Comparison of ENCODE assay signal across 1 cellular context in genomic region chr9:136698681-136699246, GRCh38.
TF ChIP-seq lines count a peak whose summit lies in the region.

No MANE protein-coding gene starts in this region.

TF ChIP-seq in HepG2, 621 proteins besides CTCF, POLR2A, EP300 and RAD21 (continues in another document):
- TF ChIP-seq ZNF3 (CRISPR knock-in tag; IDR thresholded peaks at IDR 0.05) (no peak), GABPB1 (CRISPR knock-in tag; IDR thresholded peaks at IDR 0.05) (no peak), ZFP90 (CRISPR knock-in tag; IDR thresholded peaks at IDR 0.05; ENCODE audit: borderline replicate concordance) (no peak), IRF2 (CRISPR knock-in tag; IDR thresholded peaks at IDR 0.05) (0 out of 2 replicates have a peak, but pooled peaks have one; percentile 21), TCF7 (IDR thresholded peaks at IDR 0.05; ENCODE audit: low read depth) (0 out of 2 replicates have a peak, but pooled peaks have one; percentile 8), DZIP1 (CRISPR knock-in tag; IDR thresholded peaks at IDR 0.05) (no peak), ZBTB7A (CRISPR knock-in tag; IDR thresholded peaks at IDR 0.05) (0 out of 2 replicates have a peak, but pooled peaks have one; percentile 2), SAP130 (CRISPR knock-in tag; IDR thresholded peaks at IDR 0.05; ENCODE audit: low read depth) (peak; percentile 26; the same call in 1 of the 2 replicates), ZKSCAN8 (CRISPR knock-in tag; IDR thresholded peaks at IDR 0.05; ENCODE audit: borderline replicate concordance) (no peak), NFYB (CRISPR knock-in tag; IDR thresholded peaks at IDR 0.05) (no peak), ZNF18 (CRISPR knock-in tag; IDR thresholded peaks at IDR 0.05; ENCODE audit: insufficient replicate concordance) (no peak), ZBTB3 (CRISPR knock-in tag; IDR thresholded peaks at IDR 0.05; ENCODE audit: borderline replicate concordance, low read depth) (no peak), BRCA1 (CRISPR knock-in tag; IDR thresholded peaks at IDR 0.05) (no peak), FOXP1 (IDR thresholded peaks at IDR 0.05) (no peak), FOXP1 (CRISPR knock-in tag; IDR thresholded peaks at IDR 0.05) (peak; percentile 31; the same call in 1 of the 2 replicates), MLLT10 (CRISPR knock-in tag; IDR thresholded peaks at IDR 0.05) (no peak), ZNF567 (CRISPR knock-in tag; IDR thresholded peaks at IDR 0.05; ENCODE audit: borderline replicate concordance) (no peak), ZNF569 (CRISPR knock-in tag; IDR thresholded peaks at IDR 0.05; ENCODE audit: borderline replicate concordance) (no peak), ZNF850 (CRISPR knock-in tag; conservative IDR thresholded peaks at IDR 0.05) (no peak), ZBTB43 (CRISPR knock-in tag; conservative IDR thresholded peaks at IDR 0.05) (no peak; the same call in 1 of the 2 replicates), MED8 (CRISPR knock-in tag; IDR thresholded peaks at IDR 0.05; ENCODE audit: insufficient replicate concordance) (no peak), KDM2A (CRISPR knock-in tag; IDR thresholded peaks at IDR 0.05; ENCODE audit: borderline replicate concordance, low read depth) (no peak), RBFOX2 (IDR thresholded peaks at IDR 0.05; ENCODE audit: low read depth, low read length) (no peak), MBNL3 (CRISPR knock-in tag; conservative IDR thresholded peaks at IDR 0.05) (no peak), PAF1 (CRISPR knock-in tag; IDR thresholded peaks at IDR 0.05) (no peak), HNF4A (CRISPR knock-in tag; IDR thresholded peaks at IDR 0.05) (peak; percentile 40; the same call in 1 of the 2 replicates), ZNF33B (CRISPR knock-in tag; IDR thresholded peaks at IDR 0.05) (no peak), PHF5A (CRISPR knock-in tag; IDR thresholded peaks at IDR 0.05; ENCODE audit: low read depth, unreplicated experiment) (no peak), ZNF816 (CRISPR knock-in tag; IDR thresholded peaks at IDR 0.05; ENCODE audit: borderline replicate concordance) (no peak), ELK4 (CRISPR knock-in tag; IDR thresholded peaks at IDR 0.05; ENCODE audit: borderline replicate concordance) (no peak), MAX (IDR thresholded peaks at IDR 0.05) (0 out of 2 replicates have a peak, but pooled peaks have one; percentile 23), NONO (IDR thresholded peaks at IDR 0.05) (no peak), NONO (CRISPR knock-in tag; conservative IDR thresholded peaks at IDR 0.05) (no peak; the same call in 1 of the 2 replicates), ZNF292 (CRISPR knock-in tag; IDR thresholded peaks at IDR 0.05; ENCODE audit: borderline replicate concordance, low read depth) (no peak), SYNCRIP (IDR thresholded peaks at IDR 0.05; ENCODE audit: insufficient read depth, low read depth, low read length) (no peak), HES4 (CRISPR knock-in tag; IDR thresholded peaks at IDR 0.05; ENCODE audit: borderline replicate concordance) (no peak), KDM6A (CRISPR knock-in tag; IDR thresholded peaks at IDR 0.05; ENCODE audit: low read depth) (no peak), ZNF136 (CRISPR knock-in tag; IDR thresholded peaks at IDR 0.05; ENCODE audit: low read depth) (no peak), ZNF557 (CRISPR knock-in tag; IDR thresholded peaks at IDR 0.05) (no peak), RARA (CRISPR knock-in tag; IDR thresholded peaks at IDR 0.05) (peak; percentile 80), ZNF775 (CRISPR knock-in tag; IDR thresholded peaks at IDR 0.05; ENCODE audit: borderline replicate concordance) (no peak), EZH2 (conservative IDR thresholded peaks at IDR 0.05; ENCODE audit: low read depth, low read length) (no peak), ZNF468 (CRISPR knock-in tag; IDR thresholded peaks at IDR 0.05) (no peak), ZNF792 (CRISPR knock-in tag; IDR thresholded peaks at IDR 0.05) (no peak)
- TF ChIP-seq, protein P1, sequence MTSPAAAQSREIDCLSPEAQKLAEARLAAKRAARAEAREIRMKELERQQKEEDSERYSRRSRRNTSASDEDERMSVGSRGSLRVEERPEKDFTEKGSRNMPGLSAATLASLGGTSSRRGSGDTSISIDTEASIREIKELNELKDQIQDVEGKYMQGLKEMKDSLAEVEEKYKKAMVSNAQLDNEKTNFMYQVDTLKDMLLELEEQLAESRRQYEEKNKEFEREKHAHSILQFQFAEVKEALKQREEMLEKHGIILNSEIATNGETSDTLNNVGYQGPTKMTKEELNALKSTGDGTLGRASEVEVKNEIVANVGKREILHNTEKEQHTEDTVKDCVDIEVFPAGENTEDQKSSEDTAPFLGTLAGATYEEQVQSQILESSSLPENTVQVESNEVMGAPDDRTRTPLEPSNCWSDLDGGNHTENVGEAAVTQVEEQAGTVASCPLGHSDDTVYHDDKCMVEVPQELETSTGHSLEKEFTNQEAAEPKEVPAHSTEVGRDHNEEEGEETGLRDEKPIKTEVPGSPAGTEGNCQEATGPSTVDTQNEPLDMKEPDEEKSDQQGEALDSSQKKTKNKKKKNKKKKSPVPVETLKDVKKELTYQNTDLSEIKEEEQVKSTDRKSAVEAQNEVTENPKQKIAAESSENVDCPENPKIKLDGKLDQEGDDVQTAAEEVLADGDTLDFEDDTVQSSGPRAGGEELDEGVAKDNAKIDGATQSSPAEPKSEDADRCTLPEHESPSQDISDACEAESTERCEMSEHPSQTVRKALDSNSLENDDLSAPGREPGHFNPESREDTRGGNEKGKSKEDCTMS (CRISPR knock-in tag; conservative IDR thresholded peaks at IDR 0.05) = no peak
- TF ChIP-seq, protein P2, sequence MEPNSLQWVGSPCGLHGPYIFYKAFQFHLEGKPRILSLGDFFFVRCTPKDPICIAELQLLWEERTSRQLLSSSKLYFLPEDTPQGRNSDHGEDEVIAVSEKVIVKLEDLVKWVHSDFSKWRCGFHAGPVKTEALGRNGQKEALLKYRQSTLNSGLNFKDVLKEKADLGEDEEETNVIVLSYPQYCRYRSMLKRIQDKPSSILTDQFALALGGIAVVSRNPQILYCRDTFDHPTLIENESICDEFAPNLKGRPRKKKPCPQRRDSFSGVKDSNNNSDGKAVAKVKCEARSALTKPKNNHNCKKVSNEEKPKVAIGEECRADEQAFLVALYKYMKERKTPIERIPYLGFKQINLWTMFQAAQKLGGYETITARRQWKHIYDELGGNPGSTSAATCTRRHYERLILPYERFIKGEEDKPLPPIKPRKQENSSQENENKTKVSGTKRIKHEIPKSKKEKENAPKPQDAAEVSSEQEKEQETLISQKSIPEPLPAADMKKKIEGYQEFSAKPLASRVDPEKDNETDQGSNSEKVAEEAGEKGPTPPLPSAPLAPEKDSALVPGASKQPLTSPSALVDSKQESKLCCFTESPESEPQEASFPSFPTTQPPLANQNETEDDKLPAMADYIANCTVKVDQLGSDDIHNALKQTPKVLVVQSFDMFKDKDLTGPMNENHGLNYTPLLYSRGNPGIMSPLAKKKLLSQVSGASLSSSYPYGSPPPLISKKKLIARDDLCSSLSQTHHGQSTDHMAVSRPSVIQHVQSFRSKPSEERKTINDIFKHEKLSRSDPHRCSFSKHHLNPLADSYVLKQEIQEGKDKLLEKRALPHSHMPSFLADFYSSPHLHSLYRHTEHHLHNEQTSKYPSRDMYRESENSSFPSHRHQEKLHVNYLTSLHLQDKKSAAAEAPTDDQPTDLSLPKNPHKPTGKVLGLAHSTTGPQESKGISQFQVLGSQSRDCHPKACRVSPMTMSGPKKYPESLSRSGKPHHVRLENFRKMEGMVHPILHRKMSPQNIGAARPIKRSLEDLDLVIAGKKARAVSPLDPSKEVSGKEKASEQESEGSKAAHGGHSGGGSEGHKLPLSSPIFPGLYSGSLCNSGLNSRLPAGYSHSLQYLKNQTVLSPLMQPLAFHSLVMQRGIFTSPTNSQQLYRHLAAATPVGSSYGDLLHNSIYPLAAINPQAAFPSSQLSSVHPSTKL (CRISPR knock-in tag; IDR thresholded peaks at IDR 0.05) = peak; percentile 22; the same call in 1 of the 2 replicates
- TF ChIP-seq, protein P3, sequence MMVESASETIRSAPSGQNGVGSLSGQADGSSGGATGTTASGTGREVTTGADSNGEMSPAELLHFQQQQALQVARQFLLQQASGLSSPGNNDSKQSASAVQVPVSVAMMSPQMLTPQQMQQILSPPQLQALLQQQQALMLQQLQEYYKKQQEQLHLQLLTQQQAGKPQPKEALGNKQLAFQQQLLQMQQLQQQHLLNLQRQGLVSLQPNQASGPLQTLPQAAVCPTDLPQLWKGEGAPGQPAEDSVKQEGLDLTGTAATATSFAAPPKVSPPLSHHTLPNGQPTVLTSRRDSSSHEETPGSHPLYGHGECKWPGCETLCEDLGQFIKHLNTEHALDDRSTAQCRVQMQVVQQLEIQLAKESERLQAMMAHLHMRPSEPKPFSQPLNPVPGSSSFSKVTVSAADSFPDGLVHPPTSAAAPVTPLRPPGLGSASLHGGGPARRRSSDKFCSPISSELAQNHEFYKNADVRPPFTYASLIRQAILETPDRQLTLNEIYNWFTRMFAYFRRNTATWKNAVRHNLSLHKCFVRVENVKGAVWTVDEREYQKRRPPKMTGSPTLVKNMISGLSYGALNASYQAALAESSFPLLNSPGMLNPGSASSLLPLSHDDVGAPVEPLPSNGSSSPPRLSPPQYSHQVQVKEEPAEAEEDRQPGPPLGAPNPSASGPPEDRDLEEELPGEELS (CRISPR knock-in tag; IDR thresholded peaks at IDR 0.05) = peak; percentile 34; the same call in 1 of the 2 replicates
- TF ChIP-seq, protein P4, sequence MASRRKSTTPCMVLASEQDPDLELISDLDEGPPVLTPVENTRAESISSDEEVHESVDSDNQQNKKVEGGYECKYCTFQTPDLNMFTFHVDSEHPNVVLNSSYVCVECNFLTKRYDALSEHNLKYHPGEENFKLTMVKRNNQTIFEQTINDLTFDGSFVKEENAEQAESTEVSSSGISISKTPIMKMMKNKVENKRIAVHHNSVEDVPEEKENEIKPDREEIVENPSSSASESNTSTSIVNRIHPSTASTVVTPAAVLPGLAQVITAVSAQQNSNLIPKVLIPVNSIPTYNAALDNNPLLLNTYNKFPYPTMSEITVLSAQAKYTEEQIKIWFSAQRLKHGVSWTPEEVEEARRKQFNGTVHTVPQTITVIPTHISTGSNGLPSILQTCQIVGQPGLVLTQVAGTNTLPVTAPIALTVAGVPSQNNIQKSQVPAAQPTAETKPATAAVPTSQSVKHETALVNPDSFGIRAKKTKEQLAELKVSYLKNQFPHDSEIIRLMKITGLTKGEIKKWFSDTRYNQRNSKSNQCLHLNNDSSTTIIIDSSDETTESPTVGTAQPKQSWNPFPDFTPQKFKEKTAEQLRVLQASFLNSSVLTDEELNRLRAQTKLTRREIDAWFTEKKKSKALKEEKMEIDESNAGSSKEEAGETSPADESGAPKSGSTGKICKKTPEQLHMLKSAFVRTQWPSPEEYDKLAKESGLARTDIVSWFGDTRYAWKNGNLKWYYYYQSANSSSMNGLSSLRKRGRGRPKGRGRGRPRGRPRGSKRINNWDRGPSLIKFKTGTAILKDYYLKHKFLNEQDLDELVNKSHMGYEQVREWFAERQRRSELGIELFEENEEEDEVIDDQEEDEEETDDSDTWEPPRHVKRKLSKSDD (CRISPR knock-in tag; IDR thresholded peaks at IDR 0.05; ENCODE audit: low read depth) = no peak
